Comparison of ENCODE assay signal across 26 cellular contexts in genomic region chr14:63027719-63028118, GRCh38. TPM values are rescaled to one million over a fixed set of nuclear protein-coding genes. Genes with fewer than 3 reads are reported as not detected.
DNase-seq lines count a peak whose midpoint lies in the region; ATAC-seq, FAIRE-seq and TF ChIP-seq lines count a peak whose summit lies in the region.
"Had no signal": no experiment of that assay in that cellular context is flagged by ENCODE, and none has a peak within 500 bp of the region (broad histone marks: within the 10 kb centered on the region; RNA-seq: fewer than 3 reads in every experiment).

No MANE protein-coding gene starts in this region.

- peaks cover 28% of the 10 kb centered on the region; the same call in 1 of the 2 replicates for H3K27me3 ChIP-seq in PC-3 (ENCODE audit: low read length)
- H3K27me3 ChIP-seq in bronchial epithelial cell (ENCODE audit: control insufficient read depth, insufficient read depth, low read length), result no peaks in the 10 kb centered on the region
- H3K27me3 ChIP-seq: BE2C, BLaER1 had no signal

- ATAC-seq in PC-3, result peak; percentile 42; the same call in 1 of the 2 replicates
- ATAC-seq in left cardiac atrium, result no peak
- ATAC-seq: GM12878 had no signal

- DNase-seq in DMS53 treated with DMSO at 0.1 percent for 48 hours (lab: John Stamatoyannopoulos, UW; ENCODE audit: unreplicated experiment) (peak; percentile 18), PC-3 (no peak), bronchial epithelial cell (ENCODE audit: low read depth) (peak; percentile 63), left cardiac atrium (no peak), NCI-H774 (lab: John Stamatoyannopoulos, UW) (no peak), foreskin melanocyte (no peak)
- DNase-seq: 8988T; ACHN; BE2C; C1 segment of cervical spinal cord; CD4-positive, alpha-beta memory T cell; CD4-positive, CD25-positive, alpha-beta regulatory T cell; CD8-positive, alpha-beta memory T cell; COR-L47; DMS 273 treated with DMSO at 0.1 percent for 48 hours; DMS153; DMS79; DND-41; EL; GDM1 had no signal

- CTCF ChIA-PET in PC-3 (lab: Charles Lee), result no interaction called here

- no peak for TF ChIP-seq CTCF in PC-3 (conservative IDR thresholded peaks at IDR 0.05; ENCODE audit: low read depth, low read length)
- TF ChIP-seq CTCF in bronchial epithelial cell (IDR thresholded peaks at IDR 0.05; ENCODE audit: insufficient read depth, low read length, severe bottlenecking), result no peak

- no peaks in the 10 kb centered on the region for H3K79me2 ChIP-seq in PC-3 (ENCODE audit: low read length)

- intact Hi-C loops in PC-3 (cut with micrococcal nuclease), result no loop called here
- intact Hi-C loops in left cardiac atrium (cut with DNase I), result no loop called here

- no peaks in the 10 kb centered on the region for H3F3A ChIP-seq in PC-3 (ENCODE audit: low read length, unreplicated experiment)

- no peak overlapping the region for H3K27ac ChIP-seq in PC-3 (ENCODE audit: low read length)
- H3K27ac ChIP-seq: BLaER1 had no signal

- no peaks in the 10 kb centered on the region for H3K9me3 ChIP-seq in PC-3 (ENCODE audit: low read length)
- H3K9me3 ChIP-seq: BE2C, BLaER1 had no signal

- H4K20me1 ChIP-seq in PC-3 (ENCODE audit: low read length), result no peaks in the 10 kb centered on the region
- H4K20me1 ChIP-seq: BLaER1 had no signal

- no peak overlapping the region for H3K4me3 ChIP-seq in PC-3 (ENCODE audit: low read length)
- no peak overlapping the region for H3K4me3 ChIP-seq in bronchial epithelial cell (ENCODE audit: low read depth, low read length)
- H3K4me3 ChIP-seq: BLaER1, GM12878 had no signal

- no peaks in the 10 kb centered on the region for H3K4me1 ChIP-seq in PC-3 (ENCODE audit: insufficient read depth, low read length)
- H3K4me1 ChIP-seq: BLaER1 had no signal

- FAIRE-seq in bronchial epithelial cell (lab: Jason Lieb, UNC), result no peak
- FAIRE-seq: A204.1, GM12878, GM12892, GM18507 had no signal

- H2AFZ ChIP-seq in PC-3 (ENCODE audit: low read length), result no peak overlapping the region

- no peak overlapping the region for H3K4me2 ChIP-seq in PC-3 (ENCODE audit: low read length)
- H3K4me2 ChIP-seq: BLaER1 had no signal

- POLR2A ChIA-PET in PC-3 (lab: Charles Lee; ENCODE audit: unreplicated experiment), result no interaction called here

- no TSS peak for BruUV-seq in PC-3 (replicated peaks; lab: Mats Ljungman, UMichigan)

- no peaks in the 10 kb centered on the region for H3K36me3 ChIP-seq in PC-3 (ENCODE audit: low read depth, low read length)
- no peaks in the 10 kb centered on the region for H3K36me3 ChIP-seq in bronchial epithelial cell (ENCODE audit: control insufficient read depth, insufficient read depth, low read length)
- H3K36me3 ChIP-seq: BE2C, BLaER1 had no signal

- no peaks in the 10 kb centered on the region for H3K9me2 ChIP-seq in PC-3 (replicated peaks; ENCODE audit: low read length)

- H3K9ac ChIP-seq in PC-3 (ENCODE audit: low read length), result no peak overlapping the region
- H3K9ac ChIP-seq: BLaER1 had no signal

RNA-seq across cellular contexts. Expression of gene KCNH5, which starts 17.5 kb away (rescaled TPM):
- total RNA-seq in PC-3 (2014; rRNA removed), result not detected in 2 replicates
- total RNA-seq in bronchial epithelial cell, result under 0.01 TPM in 2 replicates
- under 1 TPM; 0.08 to 0.29 TPM for total RNA-seq in left cardiac atrium
- total RNA-seq: CD4-positive, alpha-beta memory T cell; CD4-positive, CD25-positive, alpha-beta regulatory T cell; CD8-positive, alpha-beta memory T cell; G401; GM12878 had no signal

Comparison
In these comparisons a context has a peak if more than half of its experiments do, and no peak if none do; other contexts are left out.
1. DNase-seq: peak in DMS53 treated with DMSO at 0.1 percent for 48 hours (single experiment) and bronchial epithelial cell (single experiment); none in PC-3 (single experiment), left cardiac atrium (single experiment), NCI-H774 (single experiment) and foreskin melanocyte (single experiment).